8 cellular contexts compared by ENCODE assay signal in genomic region chr6:148747493-148748160, GRCh38. TPM values are rescaled to one million over a fixed set of nuclear protein-coding genes. Genes with fewer than 3 reads are reported as not detected.
A peak's percentile ranks its signal among the peaks of the same experiment; 100 is the strongest.
DNase-seq lines count a peak whose midpoint lies in the region; ATAC-seq and TF ChIP-seq lines count a peak whose summit lies in the region.

No MANE protein-coding gene starts in this region.

- TF ChIP-seq CTCF in foreskin keratinocyte (conservative IDR thresholded peaks at IDR 0.05), result peak; percentile 30
- peak; percentile 22 for TF ChIP-seq CTCF in neural crest cell (conservative IDR thresholded peaks at IDR 0.05)

- peak; percentile 38 for ATAC-seq in GM21825 (IDR thresholded peaks at IDR 0.05; ENCODE audit: unreplicated experiment)
- peak; percentile 65 for ATAC-seq in foreskin keratinocyte
- ATAC-seq in HG03045 (IDR thresholded peaks at IDR 0.05; ENCODE audit: unreplicated experiment), result no peak
- ATAC-seq in GM18858 (IDR thresholded peaks at IDR 0.05; ENCODE audit: unreplicated experiment), result no peak

- in situ Hi-C loops in Caki2 (cut with HindIII; ENCODE audit: low pct_unique_long_range_greater_than_20kb, low sequenced_read_pairs), result no loop called here

- no peaks in the 10 kb centered on the region for H3K9me3 Mint-ChIP-seq in neural crest cell

- no peaks in the 10 kb centered on the region for H3K4me1 ChIP-seq in foreskin keratinocyte

- no peak overlapping the region for H3K27ac Mint-ChIP-seq in neural crest cell (ENCODE audit: unreplicated experiment)

- peak; percentile 42 for DNase-seq in Caki2 (ENCODE audit: low read depth)
- DNase-seq in NCI-H69 (lab: John Stamatoyannopoulos, UW), result peak; percentile 81
- DNase-seq in activated T-helper 1 cell treated with Interleukin-2 at 50 U/mL for 16 hours (ENCODE audit: low read depth), result peak; percentile 52
- peak; percentile 31 to 62 for DNase-seq in foreskin keratinocyte
- peak; percentile 47 for DNase-seq in neural crest cell (ENCODE audit: low read depth, low spot score)

- no peaks in the 10 kb centered on the region for H3K36me3 Mint-ChIP-seq in neural crest cell (ENCODE audit: low read depth)

- peak overlapping the region; percentile 90 for H3K4me3 Mint-ChIP-seq in neural crest cell

- no peaks in the 10 kb centered on the region for H3K27me3 ChIP-seq in foreskin keratinocyte

- peaks cover 22% of the 10 kb centered on the region for H3K4me1 Mint-ChIP-seq in neural crest cell

- no peak overlapping the region for H3K27ac ChIP-seq in foreskin keratinocyte

- H3K27me3 Mint-ChIP-seq in neural crest cell (ENCODE audit: low read depth), result peaks cover 39% of the 10 kb centered on the region

RNA-seq across cellular contexts. Expression of gene UST, which starts 0.8 kb away (rescaled TPM):
- 0.37 and 0.61 TPM in 2 replicates for total RNA-seq in Caki2 (2014; rRNA removed; shearing (Covaris generic); ENCODE audit: low replicate concordance)
- total RNA-seq in foreskin keratinocyte, result 11.1 and 13.3 TPM in 2 replicates
- 6.7 and 7.6 TPM in 2 replicates for polyA plus RNA-seq in foreskin keratinocyte
- 5.5 and 6.1 TPM in 2 replicates for total RNA-seq in neural crest cell

Comparison
In these comparisons a context has a peak if more than half of its experiments do, and no peak if none do; other contexts are left out.
1. ATAC-seq: peak in GM21825 (single experiment) and foreskin keratinocyte (single experiment); none in HG03045 (single experiment) and GM18858 (single experiment).
2. Peak in every context shown above with its lines, with median percentiles within 50 percentile points of each other: DNase-seq.